In genomic region chr5:34930527-34930844, GRCh38 we compare ENCODE assay signal across 8 cellular contexts. TPM values are rescaled to one million over a fixed set of nuclear protein-coding genes. Genes with fewer than 3 reads are reported as not detected.
A peak's percentile ranks its signal among the peaks of the same experiment; 100 is the strongest.
DNase-seq lines count a peak whose midpoint lies in the region; ATAC-seq and TF ChIP-seq lines count a peak whose summit lies in the region.

No MANE protein-coding gene starts in this region.

- no peaks in the 10 kb centered on the region for H3K27me3 ChIP-seq in testis

- peak overlapping the region; percentile 96 for H3K27ac Mint-ChIP-seq in activated T-cell treated with anti-CD3 and anti-CD28 coated beads, Interleukin-2, amount 50 U/mL, for 24 hours
- H3K27ac Mint-ChIP-seq in activated T-helper 17 cell treated with anti-CD3 and anti-CD28 coated beads, Interleukin-2, amount 50 U/mL, for 72 hours = peak overlapping the region; percentile 95

- 0 to 1% methylated on average over 2 of the region's 2 CpGs for WGBS in testis, 2 donors

- TF ChIP-seq CTCF in testis (IDR thresholded peaks at IDR 0.05) = no peak

- H3K9me3 ChIP-seq in testis = no peaks in the 10 kb centered on the region

- peaks cover 51% of the 10 kb centered on the region for H3K4me1 Mint-ChIP-seq in activated T-cell treated with anti-CD3 and anti-CD28 coated beads, Interleukin-2, amount 50 U/mL, for 24 hours (ENCODE audit: low read depth)
- peaks cover 20% of the 10 kb centered on the region for H3K4me1 Mint-ChIP-seq in activated T-helper 17 cell treated with anti-CD3 and anti-CD28 coated beads, Interleukin-2, amount 50 U/mL, for 72 hours

- H3K36me3 Mint-ChIP-seq in activated T-cell treated with anti-CD3 and anti-CD28 coated beads, Interleukin-2, amount 50 U/mL, for 24 hours (ENCODE audit: low read depth) = peaks cover 74% of the 10 kb centered on the region
- peaks cover 59% of the 10 kb centered on the region for H3K36me3 Mint-ChIP-seq in activated T-helper 17 cell treated with anti-CD3 and anti-CD28 coated beads, Interleukin-2, amount 50 U/mL, for 72 hours (ENCODE audit: low read depth)

- no peak for TF ChIP-seq POLR2A in testis (IDR thresholded peaks at IDR 0.05)

- no peak for DNase-seq in activated T-cell treated with anti-CD3 and anti-CD28 coated beads, Interleukin-2, amount 50 U/mL, for 24 hours
- DNase-seq in activated T-cell treated with anti-CD3 and anti-CD28 coated beads, Interleukin-2, amount 50 U/mL, for 48 hours = no peak
- DNase-seq in iris pigment epithelial cell (ENCODE audit: low read depth) = peak; percentile 80
- DNase-seq in testis = no peak
- DNase-seq in NK-92 (lab: John Stamatoyannopoulos, UW; ENCODE audit: unreplicated experiment) = no peak
- no peak for DNase-seq in NCI-H146 (lab: John Stamatoyannopoulos, UW)
- no peak for DNase-seq in GM19238 (ENCODE audit: insufficient read length, low spot score)

- H3K4me1 ChIP-seq in testis = peaks cover 15% of the 10 kb centered on the region

- no peaks in the 10 kb centered on the region for H3K36me3 ChIP-seq in testis (ENCODE audit: low read depth, missing control alignments)

- H3K4me3 ChIP-seq in testis = peak overlapping the region; percentile 84 to 93

- H3K27ac ChIP-seq in testis = peak overlapping the region; percentile 92 to 96

- H3K4me3 Mint-ChIP-seq in activated T-cell treated with anti-CD3 and anti-CD28 coated beads, Interleukin-2, amount 50 U/mL, for 24 hours = peak overlapping the region; percentile 97
- H3K4me3 Mint-ChIP-seq in activated T-helper 17 cell treated with anti-CD3 and anti-CD28 coated beads, Interleukin-2, amount 50 U/mL, for 72 hours = peak overlapping the region; percentile 88

- no peaks in the 10 kb centered on the region for H3K27me3 Mint-ChIP-seq in activated T-cell treated with anti-CD3 and anti-CD28 coated beads, Interleukin-2, amount 50 U/mL, for 24 hours
- H3K27me3 Mint-ChIP-seq in activated T-helper 17 cell treated with anti-CD3 and anti-CD28 coated beads, Interleukin-2, amount 50 U/mL, for 72 hours = no peaks in the 10 kb centered on the region

- ATAC-seq in activated T-helper 17 cell treated with anti-CD3 and anti-CD28 coated beads, Interleukin-2, amount 50 U/mL, for 72 hours (replicated peaks) = no peak

- intact Hi-C loops in testis (cut with DNase I; ENCODE audit: low total_unique reads) = no loop called here

- H3K9me3 Mint-ChIP-seq in activated T-cell treated with anti-CD3 and anti-CD28 coated beads, Interleukin-2, amount 50 U/mL, for 24 hours = no peaks in the 10 kb centered on the region
- no peaks in the 10 kb centered on the region for H3K9me3 Mint-ChIP-seq in activated T-helper 17 cell treated with anti-CD3 and anti-CD28 coated beads, Interleukin-2, amount 50 U/mL, for 72 hours

RNA-seq across cellular contexts. Expression of gene DNAJC21, which starts 1.1 kb away (rescaled TPM):
- total RNA-seq in activated T-helper 17 cell treated with anti-CD3 and anti-CD28 coated beads, Interleukin-2, amount 50 U/mL, for 72 hours = 10 to 100 TPM; 33.2 to 53.4 TPM
- 10 to 100 TPM; 58.3 to 75.4 TPM for total RNA-seq in testis
- 63.0 TPM for polyA plus RNA-seq in testis (ENCODE audit: insufficient read depth, low read depth, low replicate concordance)

RNA-seq across cellular contexts. Expression of gene BRIX1, which starts 15.0 kb away (rescaled TPM):
- total RNA-seq in activated T-helper 17 cell treated with anti-CD3 and anti-CD28 coated beads, Interleukin-2, amount 50 U/mL, for 72 hours = 10 to 100 TPM; 43.0 to 84.2 TPM
- 10 to 100 TPM; 23.2 to 25.0 TPM for total RNA-seq in testis
- 18.4 TPM for polyA plus RNA-seq in testis (ENCODE audit: insufficient read depth, low read depth, low replicate concordance)

RNA-seq across cellular contexts. Expression of gene RAD1, which starts 15.2 kb away (rescaled TPM):
- 10 to 100 TPM; 24.2 to 38.3 TPM for total RNA-seq in activated T-helper 17 cell treated with anti-CD3 and anti-CD28 coated beads, Interleukin-2, amount 50 U/mL, for 72 hours
- total RNA-seq in testis = 10 to 100 TPM; 45.5 to 45.7 TPM
- polyA plus RNA-seq in testis (ENCODE audit: insufficient read depth, low read depth, low replicate concordance) = 41.4 TPM
